In genomic region chr7:150432915-150433892, GRCh38 we compare ENCODE assay signal across 10 cellular contexts. TPM values are rescaled to one million over a fixed set of nuclear protein-coding genes. Genes with fewer than 3 reads are reported as not detected.
DNase-seq lines count a peak whose midpoint lies in the region; ATAC-seq, FAIRE-seq and TF ChIP-seq lines count a peak whose summit lies in the region.
"Had no signal": no experiment of that assay in that cellular context is flagged by ENCODE, and none has a peak within 500 bp of the region (broad histone marks: within the 10 kb centered on the region; RNA-seq: fewer than 3 reads in every experiment).

No MANE protein-coding gene starts in this region.

- H4K20me1 ChIP-seq in astrocyte (ENCODE audit: insufficient read depth, low read length): no peaks in the 10 kb centered on the region

- H3K4me2 ChIP-seq in astrocyte (ENCODE audit: low read length): no peak overlapping the region

- peak; percentile 51 for ATAC-seq in Right ventricle myocardium inferior
- peak; percentile 25 for ATAC-seq in HG03103 (IDR thresholded peaks at IDR 0.05; ENCODE audit: low read depth, unreplicated experiment)
- ATAC-seq in upper lobe of right lung: peak; percentile 76

- H3K9ac ChIP-seq in astrocyte (ENCODE audit: low read length): no peak overlapping the region

- H3K27me3 Mint-ChIP-seq in astrocyte (ENCODE audit: low read depth, unreplicated experiment) (peaks cover 20% of the 10 kb centered on the region), glutamatergic neuron (ENCODE audit: unreplicated experiment) (peaks cover 8% of the 10 kb centered on the region)

- no peaks in the 10 kb centered on the region for H3K9me3 ChIP-seq in astrocyte (ENCODE audit: insufficient read depth, low read depth, low read length)
- no peaks in the 10 kb centered on the region for H3K9me3 ChIP-seq in upper lobe of right lung
- H3K9me3 ChIP-seq: Caco-2, tibial artery had no signal

- H3K4me3 Mint-ChIP-seq in astrocyte (ENCODE audit: unreplicated experiment) (no peak overlapping the region), glutamatergic neuron (ENCODE audit: unreplicated experiment) (no peak overlapping the region)

- H2AFZ ChIP-seq in astrocyte (ENCODE audit: low read depth, low read length): no peak overlapping the region

- H3K27ac ChIP-seq in astrocyte (ENCODE audit: low read depth, low read length) (no peak overlapping the region), upper lobe of right lung (no peak overlapping the region)
- H3K27ac ChIP-seq: tibial artery had no signal

- intact Hi-C loops in Right ventricle myocardium inferior (cut with DNase I) (no loop called here), cardiac septum (cut with DNase I) (no loop called here), upper lobe of right lung (cut with DNase I) (no loop called here)

- peak overlapping the region; percentile 44 for H3K27ac Mint-ChIP-seq in astrocyte (ENCODE audit: unreplicated experiment)
- no peak overlapping the region for H3K27ac Mint-ChIP-seq in glutamatergic neuron (ENCODE audit: unreplicated experiment)

- H3K4me3 ChIP-seq in astrocyte (ENCODE audit: insufficient read depth, low read depth, low read length): no peak overlapping the region
- peak overlapping the region; percentile 15 for H3K4me3 ChIP-seq in upper lobe of right lung
- H3K4me3 ChIP-seq: tibial artery had no signal

- no peak for FAIRE-seq in astrocyte (lab: Jason Lieb, UNC)

- no peaks in the 10 kb centered on the region for H3K27me3 ChIP-seq in astrocyte (ENCODE audit: insufficient read depth, low read length)
- H3K27me3 ChIP-seq in upper lobe of right lung: no peaks in the 10 kb centered on the region

- H3K36me3 Mint-ChIP-seq in astrocyte (ENCODE audit: low read depth, unreplicated experiment): no peaks in the 10 kb centered on the region
- no peaks in the 10 kb centered on the region for H3K36me3 Mint-ChIP-seq in glutamatergic neuron (ENCODE audit: unreplicated experiment)

- no peaks in the 10 kb centered on the region for H3K36me3 ChIP-seq in astrocyte (ENCODE audit: insufficient read depth, low read length)
- H3K36me3 ChIP-seq in upper lobe of right lung: no peaks in the 10 kb centered on the region
- H3K36me3 ChIP-seq: tibial artery had no signal

- peak; percentile 45 for DNase-seq in Right ventricle myocardium inferior (ENCODE audit: missing footprints)
- no peak for DNase-seq in cardiac septum (ENCODE audit: low spot score)
- no peak for DNase-seq in astrocyte (ENCODE audit: low read depth)
- DNase-seq in upper lobe of right lung: peak; percentile 31
- no peak for DNase-seq in midbrain (lab: John Stamatoyannopoulos, UW)
- no peak for DNase-seq in retina
- DNase-seq in glutamatergic neuron: no peak
- DNase-seq: Caco-2 had no signal

- H3K9me3 Mint-ChIP-seq in astrocyte (ENCODE audit: unreplicated experiment) (peaks cover 9% of the 10 kb centered on the region), glutamatergic neuron (ENCODE audit: unreplicated experiment) (peaks cover 5% of the 10 kb centered on the region)

- TF ChIP-seq CTCF in astrocyte (IDR thresholded peaks at IDR 0.05; ENCODE audit: insufficient read depth, low read depth, low read length): no peak
- no peak for TF ChIP-seq CTCF in upper lobe of right lung (IDR thresholded peaks at IDR 0.05)
- no peak for TF ChIP-seq CTCF in glutamatergic neuron (IDR thresholded peaks at IDR 0.05; ENCODE audit: partially characterized antibody, unreplicated experiment)

- no peaks in the 10 kb centered on the region for H3K79me2 ChIP-seq in astrocyte (ENCODE audit: insufficient read depth, low read length)

- H3K4me1 ChIP-seq in astrocyte (ENCODE audit: insufficient read depth, low read length) (peaks cover 13% of the 10 kb centered on the region), upper lobe of right lung (peaks cover 10% of the 10 kb centered on the region)
- H3K4me1 ChIP-seq: Caco-2 had no signal

- H3K4me1 Mint-ChIP-seq in astrocyte (ENCODE audit: low read depth, unreplicated experiment): peaks cover 15% of the 10 kb centered on the region
- H3K4me1 Mint-ChIP-seq in glutamatergic neuron (ENCODE audit: low read depth, unreplicated experiment): peaks cover 13% of the 10 kb centered on the region

RNA-seq across cellular contexts. Expression of gene GIMAP8, which starts 17.2 kb away (rescaled TPM):
- total RNA-seq in Right ventricle myocardium inferior (14.9 TPM), cardiac septum (16.3 TPM), astrocyte (not detected in 2 replicates), upper lobe of right lung (42.3 TPM), glutamatergic neuron (ENCODE audit: unreplicated experiment) (not detected)

RNA-seq across cellular contexts. Expression of gene ZNF775, which starts 54.1 kb away (rescaled TPM):
- total RNA-seq in Right ventricle myocardium inferior: 3.3 TPM
- 3.4 TPM for total RNA-seq in cardiac septum
- total RNA-seq in astrocyte: 6.4 and 6.5 TPM in 2 replicates
- 4.4 TPM for total RNA-seq in upper lobe of right lung
- 20.5 TPM for total RNA-seq in glutamatergic neuron (ENCODE audit: unreplicated experiment)

Comparison
In these comparisons a context has a peak if more than half of its experiments do, and no peak if none do; other contexts are left out.
1. DNase-seq: peak in Right ventricle myocardium inferior (single experiment) and upper lobe of right lung (single experiment); none in cardiac septum (single experiment), astrocyte (single experiment), midbrain (single experiment), retina (single experiment) and glutamatergic neuron (single experiment).
2. ATAC-seq: peak in every context shown above with its lines; median percentile 76 in upper lobe of right lung; 51 in Right ventricle myocardium inferior; 25 in HG03103.
3. RNA of gene GIMAP8, which starts 17.2 kb away (total RNA-seq): 42.3 TPM in upper lobe of right lung (single experiment), 16.3 TPM in cardiac septum (single experiment) and 14.9 TPM in Right ventricle myocardium inferior (single experiment); not detected in astrocyte and not detected in glutamatergic neuron (single experiment); every median in the first group is over 10 times any median in the second.